ENCODE assay signal across 26 cellular contexts in the genomic region with DNA sequence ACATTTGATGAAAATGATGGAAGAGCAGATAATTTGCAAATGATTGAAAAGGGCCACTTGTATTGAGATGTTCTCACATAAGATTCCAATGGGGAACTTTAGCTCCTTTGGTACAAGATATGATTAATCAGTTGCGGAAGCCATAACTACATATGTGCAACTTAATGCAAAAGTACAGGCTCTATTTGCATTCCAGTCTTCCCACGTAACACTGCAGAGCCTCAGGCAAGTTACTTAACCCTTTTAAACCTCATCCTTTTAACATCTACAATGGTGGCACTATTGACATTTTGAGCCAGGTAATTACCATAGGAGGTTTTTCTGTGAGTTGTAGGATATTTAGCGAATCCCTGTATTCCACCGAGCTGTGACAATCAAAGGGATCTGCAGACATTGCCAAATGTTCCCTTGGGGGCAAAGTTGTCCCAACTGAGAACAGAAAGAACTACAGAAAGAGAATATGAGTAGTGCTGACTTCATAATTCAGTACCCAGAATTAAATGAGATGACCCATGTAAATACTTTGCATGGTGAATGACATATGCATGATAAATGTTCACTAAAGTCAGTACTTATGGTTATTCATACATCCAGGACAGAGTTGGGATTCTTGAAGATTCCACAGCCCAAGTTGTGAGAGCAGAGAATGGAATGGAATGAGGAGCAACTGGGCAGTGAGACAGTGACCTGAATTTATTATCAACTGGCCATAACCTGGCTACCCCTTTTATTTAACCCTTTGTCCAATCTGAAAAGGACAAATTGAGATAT.
DNase-seq lines count a peak whose midpoint lies in the region; ATAC-seq lines count a peak whose summit lies in the region.
"Had no signal": no experiment of that assay in that cellular context is flagged by ENCODE, and none has a peak within 500 bp of the region (broad histone marks: within the 10 kb centered on the region; RNA-seq: fewer than 3 reads in every experiment).

No MANE protein-coding gene starts in this region.

- no peak for ATAC-seq in GM19397 (IDR thresholded peaks at IDR 0.05; ENCODE audit: unreplicated experiment)
- ATAC-seq: stimulated activated effector memory CD8-positive, alpha-beta T cell treated with anti-CD3 and anti-CD28 coated beads, Interleukin-12 subunit alpha, Interleukin-12 subunit beta, amount 100 ng/mL, for 72 hours; T-cell had no signal

- peak overlapping the region; percentile 45 for H3K27ac ChIP-seq in epithelial cell of prostate
- H3K27ac ChIP-seq: brain microvascular endothelial cell, parathyroid adenoma, Peyer's patch, right atrium auricular region, SJSA1, upper lobe of left lung had no signal

- DNase-seq in H4 (ENCODE audit: low spot score) (peak; percentile 27), NCI-H748 (lab: John Stamatoyannopoulos, UW; ENCODE audit: unreplicated experiment) (peak; percentile 56), epithelial cell of prostate (ENCODE audit: low read depth, low spot score) (peak; percentile 70), OCI-M2 (lab: John Stamatoyannopoulos, UW; ENCODE audit: unreplicated experiment) (no peak)
- no peak for DNase-seq in stimulated activated CD4-positive, alpha-beta T cell treated with anti-CD3 and anti-CD28 coated beads, Interleukin-12 subunit alpha, Interleukin-12 subunit beta, amount 100 ng/mL, for 4 hours
- no peak for DNase-seq in effector CD4-positive, alpha-beta T cell
- DNase-seq: activated CD4-positive, alpha-beta T cell treated with anti-CD3 and anti-CD28 coated beads, Interleukin-2, amount 50 U/mL, for 48 hours; activated naive CD4-positive, alpha-beta T cell treated with anti-CD3 and anti-CD28 coated beads for 36 hours; amniotic stem cell; brain microvascular endothelial cell; DND-41; erythroblast; H7; NCI-H1694 treated with DMSO at 0.1 percent for 48 hours; NCI-H2171; NCI-H510A treated with DMSO at 0.1 percent for 48 hours; Peyer's patch; stimulated activated CD4-positive, alpha-beta T cell treated with anti-CD3 and anti-CD28 coated beads, Interleukin-4, amount 100 ng/mL, for 1 hour; substantia nigra; T-cell; upper lobe of left lung had no signal

Comparison
In these comparisons a context has a peak if more than half of its experiments do, and no peak if none do; other contexts are left out.
1. DNase-seq: peak in H4 (single experiment), NCI-H748 (single experiment) and epithelial cell of prostate (single experiment); none in OCI-M2 (single experiment), stimulated activated CD4-positive, alpha-beta T cell treated with anti-CD3 and anti-CD28 coated beads, Interleukin-12 subunit alpha, Interleukin-12 subunit beta, amount 100 ng/mL, for 4 hours (single experiment) and effector CD4-positive, alpha-beta T cell (single experiment).